ENCODE assay signal across 11 cellular contexts in the genomic region with DNA sequence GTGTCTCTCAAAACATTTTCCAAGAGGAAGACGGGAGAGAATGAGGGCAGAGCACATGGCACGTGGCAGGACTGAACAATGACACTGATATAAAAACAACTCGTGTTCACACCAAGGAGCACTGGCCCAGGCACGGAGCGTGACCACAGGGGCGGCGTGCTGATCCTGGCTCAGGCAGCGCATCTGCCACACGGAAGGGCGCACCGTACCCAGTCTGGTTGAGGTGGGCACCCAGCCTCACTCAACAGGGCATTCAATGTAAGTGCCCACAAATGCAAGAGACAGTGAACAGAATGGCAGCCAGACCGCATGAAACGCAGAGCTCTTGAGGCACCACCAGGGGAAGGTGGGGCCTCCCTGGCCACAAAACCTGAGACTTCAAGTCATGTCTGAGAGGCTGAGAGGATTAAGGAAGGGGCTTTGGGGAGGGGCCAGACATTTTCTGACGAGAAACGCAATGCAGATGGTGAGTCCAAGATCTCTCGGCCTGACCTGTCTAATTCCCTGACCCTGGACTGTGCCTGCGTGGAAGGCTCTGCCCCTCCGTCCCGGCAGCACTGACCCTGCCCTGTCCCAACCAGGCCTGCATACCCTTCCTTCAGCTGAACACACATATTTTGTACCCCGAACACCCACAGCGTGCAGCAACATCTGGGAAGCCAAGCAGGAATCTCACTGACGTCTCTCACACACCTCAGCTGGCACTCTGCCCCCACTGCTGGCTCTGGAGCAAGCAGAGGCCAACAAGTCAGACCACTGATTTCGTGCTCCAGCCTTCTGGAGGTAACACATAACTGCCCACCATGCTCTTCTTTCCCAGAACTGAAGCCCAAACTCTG. TPM values are rescaled to one million over a fixed set of nuclear protein-coding genes. Genes with fewer than 3 reads are reported as not detected.
DNase-seq lines count a peak whose midpoint lies in the region; ATAC-seq and TF ChIP-seq lines count a peak whose summit lies in the region.
"Had no signal": no experiment of that assay in that cellular context is flagged by ENCODE, and none has a peak within 500 bp of the region (broad histone marks: within the 10 kb centered on the region; RNA-seq: fewer than 3 reads in every experiment).

No MANE protein-coding gene starts in this region.

- 78 to 87% (median 80%) methylated on average over 23 of the region's 23 CpGs for WGBS in spleen, 5 donors
- WGBS in heart left ventricle, 4 donors, result 85 to 93% (median 92%) methylated on average over 21 to 23 of the region's 23 CpGs

- no peak for TF ChIP-seq POLR2A in spleen (IDR thresholded peaks at IDR 0.05)
- no peak for TF ChIP-seq POLR2A in heart left ventricle (IDR thresholded peaks at IDR 0.05)

- peaks cover 46 to 99% (median 73%) of the 10 kb centered on the region in 6 donors for H3K4me1 ChIP-seq in spleen
- peaks cover 0 to 74% (median 38%) of the 10 kb centered on the region in 12 donors for H3K4me1 ChIP-seq in heart left ventricle
- H3K4me1 ChIP-seq: HAP-1 had no signal

- no peaks in the 10 kb centered on the region for H3K9me3 ChIP-seq in spleen
- H3K9me3 ChIP-seq in heart left ventricle, result no peaks in the 10 kb centered on the region
- H3K9me3 ChIP-seq: HAP-1 had no signal

- peak overlapping the region; percentile 70 for H3K4me3 Mint-ChIP-seq in activated CD4-positive, alpha-beta T cell treated with anti-CD3 and anti-CD28 coated beads, Interleukin-2, amount 10 ng/mL, durations not matched to agents 24 days and 14 days
- H3K4me3 Mint-ChIP-seq in dendritic cell treated with granulocyte-macrophage colony-stimulating factor and Interleukin-4, amounts not matched to agents 40 ng/mL and 50 ng/mL, for 4 days, result peak overlapping the region; percentile 90

- peaks cover 34% of the 10 kb centered on the region for H3K36me3 Mint-ChIP-seq in activated CD4-positive, alpha-beta T cell treated with anti-CD3 and anti-CD28 coated beads, Interleukin-2, amount 10 ng/mL, durations not matched to agents 24 days and 14 days (ENCODE audit: low read depth)
- peaks cover 76% of the 10 kb centered on the region for H3K36me3 Mint-ChIP-seq in dendritic cell treated with granulocyte-macrophage colony-stimulating factor and Interleukin-4, amounts not matched to agents 40 ng/mL and 50 ng/mL, for 4 days (ENCODE audit: low read depth)

- intact Hi-C loops in activated CD4-positive, alpha-beta T cell treated with anti-CD3 and anti-CD28 coated beads, Interleukin-2, amount 10 ng/mL, durations not matched to agents 24 days and 14 days (cut with micrococcal nuclease), result no loop called here
- intact Hi-C loops in dendritic cell treated with granulocyte-macrophage colony-stimulating factor and Interleukin-4, amounts not matched to agents 40 ng/mL and 50 ng/mL, for 4 days (cut with micrococcal nuclease), result no loop called here
- intact Hi-C loops in spleen (cut with DNase I; ENCODE audit: low total_unique reads), result no loop called here
- intact Hi-C loops in heart left ventricle (cut with DNase I), result no loop called here
- intact Hi-C loops in left cardiac atrium (cut with DNase I), result no loop called here

- no peak for ATAC-seq in heart left ventricle
- ATAC-seq in GM19023 (IDR thresholded peaks at IDR 0.05; ENCODE audit: unreplicated experiment), result no peak
- ATAC-seq in left cardiac atrium, result no peak

- H3K4me1 Mint-ChIP-seq in activated CD4-positive, alpha-beta T cell treated with anti-CD3 and anti-CD28 coated beads, Interleukin-2, amount 10 ng/mL, durations not matched to agents 24 days and 14 days, result peaks cover 79% of the 10 kb centered on the region
- peaks cover 94% of the 10 kb centered on the region for H3K4me1 Mint-ChIP-seq in dendritic cell treated with granulocyte-macrophage colony-stimulating factor and Interleukin-4, amounts not matched to agents 40 ng/mL and 50 ng/mL, for 4 days (ENCODE audit: low read depth)

- no peak for DNase-seq in activated CD4-positive, alpha-beta T cell treated with anti-CD3 and anti-CD28 coated beads, Interleukin-2, amount 10 ng/mL, durations not matched to agents 24 days and 14 days
- no peak for DNase-seq in activated CD4-positive, alpha-beta T cell treated with anti-CD3 and anti-CD28 coated beads, Interleukin-2, amount 50 U/mL, for 4 hours
- peak; percentile 63 for DNase-seq in NCI-H82 (lab: John Stamatoyannopoulos, UW)
- DNase-seq in spleen, result peak; percentile 84
- DNase-seq in heart left ventricle, result no peak
- no peak for DNase-seq in left cardiac atrium
- DNase-seq: central memory CD4-positive, alpha-beta T cell; DMS79 treated with DMSO at 0.1 percent for 48 hours had no signal

- peak overlapping the region; percentile 53 to 95 (median 88) for H3K27ac ChIP-seq in spleen
- peak overlapping the region in 1 of 12 donors; percentile 88 for H3K27ac ChIP-seq in heart left ventricle

- no peaks in the 10 kb centered on the region for H3K9me3 Mint-ChIP-seq in activated CD4-positive, alpha-beta T cell treated with anti-CD3 and anti-CD28 coated beads, Interleukin-2, amount 10 ng/mL, durations not matched to agents 24 days and 14 days
- H3K9me3 Mint-ChIP-seq in dendritic cell treated with granulocyte-macrophage colony-stimulating factor and Interleukin-4, amounts not matched to agents 40 ng/mL and 50 ng/mL, for 4 days, result no peaks in the 10 kb centered on the region

- peaks cover 2% of the 10 kb centered on the region for H3K27me3 Mint-ChIP-seq in activated CD4-positive, alpha-beta T cell treated with anti-CD3 and anti-CD28 coated beads, Interleukin-2, amount 10 ng/mL, durations not matched to agents 24 days and 14 days
- H3K27me3 Mint-ChIP-seq in dendritic cell treated with granulocyte-macrophage colony-stimulating factor and Interleukin-4, amounts not matched to agents 40 ng/mL and 50 ng/mL, for 4 days, result no peaks in the 10 kb centered on the region

- no peaks in the 10 kb centered on the region for H3K27me3 ChIP-seq in spleen (replicated peaks in 1 of 7)
- no peaks in the 10 kb centered on the region for H3K27me3 ChIP-seq in heart left ventricle

- H3K36me3 ChIP-seq in spleen, result peaks cover 0 to 12% (median 0%) of the 10 kb centered on the region in 6 donors
- no peaks in the 10 kb centered on the region for H3K36me3 ChIP-seq in heart left ventricle
- H3K36me3 ChIP-seq: HAP-1 had no signal

- peak overlapping the region; percentile 99 for H3K27ac Mint-ChIP-seq in activated CD4-positive, alpha-beta T cell treated with anti-CD3 and anti-CD28 coated beads, Interleukin-2, amount 10 ng/mL, durations not matched to agents 24 days and 14 days
- H3K27ac Mint-ChIP-seq in dendritic cell treated with granulocyte-macrophage colony-stimulating factor and Interleukin-4, amounts not matched to agents 40 ng/mL and 50 ng/mL, for 4 days, result peak overlapping the region; percentile 98

- peak overlapping the region in 2 of 8 donors; percentile 1 to 56 for H3K4me3 ChIP-seq in spleen
- peak overlapping the region in 1 of 12 donors; percentile 5 for H3K4me3 ChIP-seq in heart left ventricle
- H3K4me3 ChIP-seq: HAP-1 had no signal

- TF ChIP-seq CTCF in spleen (IDR thresholded peaks at IDR 0.05 in 8 of 11, conservative IDR thresholded peaks at IDR 0.05 in 3 of 11) (peak in 1 of 11 experiments; percentile 9), heart left ventricle (IDR thresholded peaks at IDR 0.05) (no peak)

RNA-seq across cellular contexts. Expression of a gene that starts 35.5 kb away (rescaled TPM):
- total RNA-seq in activated CD4-positive, alpha-beta T cell treated with anti-CD3 and anti-CD28 coated beads, Interleukin-2, amount 10 ng/mL, durations not matched to agents 24 days and 14 days, result 87.4 and 90.6 TPM in 2 replicates
- 100 to 1,000 TPM; 130 to 168 (median 148) TPM for total RNA-seq in spleen
- 100 to 1,000 TPM in 1 of 3 donors, 10 to 100 TPM in 2; 60.3 to 101 (median 65.3) TPM for polyA plus RNA-seq in spleen
- 10 to 100 TPM; 20.3 to 58.0 (median 26.8) TPM for total RNA-seq in heart left ventricle
- polyA plus RNA-seq in heart left ventricle, result 10 to 100 TPM in 1 of 2 donors, 1 to 10 TPM in 1; 9.9 to 22.8 TPM
- 10 to 100 TPM; 28.9 to 32.2 TPM for total RNA-seq in left cardiac atrium

Comparison
In these comparisons a context has a peak if more than half of its experiments do, and no peak if none do; other contexts are left out.
1. DNase-seq: peak in NCI-H82 (single experiment) and spleen (single experiment); none in activated CD4-positive, alpha-beta T cell treated with anti-CD3 and anti-CD28 coated beads, Interleukin-2, amount 10 ng/mL, durations not matched to agents 24 days and 14 days (single experiment), activated CD4-positive, alpha-beta T cell treated with anti-CD3 and anti-CD28 coated beads, Interleukin-2, amount 50 U/mL, for 4 hours (0 of 2), heart left ventricle (0 of 5) and left cardiac atrium (single experiment).